ENCODE assay signal across 15 cellular contexts in the genomic region with DNA sequence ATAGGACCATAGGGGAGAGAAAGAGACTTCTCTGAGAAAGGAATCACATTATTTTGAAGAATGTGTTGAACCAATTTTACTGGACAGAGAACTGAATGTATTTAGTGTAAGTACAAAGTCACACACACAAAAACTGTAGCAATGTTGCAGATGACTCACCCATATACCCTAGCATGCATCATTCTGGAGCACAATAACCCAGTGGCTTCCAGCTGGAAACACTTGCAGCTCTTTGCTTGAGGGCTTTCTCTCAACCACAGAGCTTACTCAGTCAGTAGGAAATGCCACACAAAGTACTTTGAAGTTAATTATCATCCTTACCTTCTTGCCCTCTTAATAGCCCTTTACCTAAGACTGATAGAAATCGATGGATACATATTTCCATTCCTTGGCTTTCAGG.
DNase-seq lines count a peak whose midpoint lies in the region; FAIRE-seq and TF ChIP-seq lines count a peak whose summit lies in the region.
"Had no signal": no experiment of that assay in that cellular context is flagged by ENCODE, and none has a peak within 500 bp of the region (broad histone marks: within the 10 kb centered on the region; RNA-seq: fewer than 3 reads in every experiment).

No MANE protein-coding gene starts in this region.

- no peaks in the 10 kb centered on the region for H3K27me3 ChIP-seq in bronchial epithelial cell (ENCODE audit: control insufficient read depth, insufficient read depth, low read length)
- no peaks in the 10 kb centered on the region for H3K27me3 ChIP-seq in mesendoderm (ENCODE audit: insufficient read depth, low read length, poor library complexity)
- H3K27me3 ChIP-seq: colonic mucosa had no signal

- H3K18ac ChIP-seq in mesendoderm (ENCODE audit: low read length), result no peak overlapping the region

- H3K4me3 ChIP-seq in bronchial epithelial cell (ENCODE audit: low read depth, low read length) (no peak overlapping the region), mesendoderm (ENCODE audit: low read length) (no peak overlapping the region)
- H3K4me3 ChIP-seq: colonic mucosa had no signal

- no peak overlapping the region for H2BK120ac ChIP-seq in mesendoderm (ENCODE audit: low read depth, low read length)

- H3K4ac ChIP-seq in mesendoderm (ENCODE audit: low read depth, low read length), result no peak overlapping the region

- no peaks in the 10 kb centered on the region for H3K36me3 ChIP-seq in bronchial epithelial cell (ENCODE audit: control insufficient read depth, insufficient read depth, low read length)
- no peaks in the 10 kb centered on the region for H3K36me3 ChIP-seq in mesendoderm (ENCODE audit: control insufficient read depth, insufficient read depth, low read length)
- H3K36me3 ChIP-seq: colonic mucosa had no signal

- no peak overlapping the region for H3K9ac ChIP-seq in mesendoderm (ENCODE audit: low read length)

- no peak overlapping the region for H2BK5ac ChIP-seq in mesendoderm (ENCODE audit: low read length)

- no CpG with 5 or more reads among the region's 1 CpG for WGBS in mesendoderm (ENCODE audit: extremely low coverage, insufficient coverage, low lambda C conversion rate)

- DNase-seq in DMS79 treated with DMSO at 0.1 percent for 48 hours (lab: John Stamatoyannopoulos, UW) (peak; percentile 96), NCI-H2107 (lab: John Stamatoyannopoulos, UW) (peak; percentile 72), bronchial epithelial cell (ENCODE audit: low read depth) (peak; percentile 87), mesendoderm (peak; percentile 54), SKM-1 (lab: John Stamatoyannopoulos, UW; ENCODE audit: unreplicated experiment) (no peak), CD1c-positive myeloid dendritic cell (ENCODE audit: extremely low spot score) (no peak), COLO668 (lab: John Stamatoyannopoulos, UW; ENCODE audit: unreplicated experiment) (no peak), KG1 (lab: John Stamatoyannopoulos, UW) (no peak)
- DNase-seq: activated CD8-positive, alpha-beta memory T cell treated with anti-CD3 and anti-CD28 coated beads, Interleukin-2, amount 10 ng/mL, durations not matched to agents 7 days and 5 days; colonic mucosa; naive B cell; retina; RPMI8226 had no signal

- H4K8ac ChIP-seq in mesendoderm (ENCODE audit: low read depth, low read length), result no peak overlapping the region

- no peaks in the 10 kb centered on the region for H3K79me2 ChIP-seq in mesendoderm (ENCODE audit: control insufficient read depth, insufficient read depth, low read length)

- TF ChIP-seq CTCF in bronchial epithelial cell (IDR thresholded peaks at IDR 0.05; ENCODE audit: insufficient read depth, low read length, severe bottlenecking), result no peak

- H2AK5ac ChIP-seq in mesendoderm (ENCODE audit: low read length), result no peak overlapping the region

- no peaks in the 10 kb centered on the region for H3K79me1 ChIP-seq in mesendoderm (ENCODE audit: low read length)

- no peak overlapping the region for H2BK15ac ChIP-seq in mesendoderm (replicated peaks; ENCODE audit: low read depth)

- H4K5ac ChIP-seq in mesendoderm (ENCODE audit: low read length), result no peak overlapping the region

- H3K4me1 ChIP-seq in mesendoderm (ENCODE audit: control insufficient read depth, low read depth, low read length), result no peaks in the 10 kb centered on the region
- H3K4me1 ChIP-seq: colonic mucosa had no signal

- FAIRE-seq in bronchial epithelial cell (lab: Jason Lieb, UNC), result peak; percentile 62
- FAIRE-seq: islet of Langerhans had no signal

- H3K4me2 ChIP-seq in mesendoderm (ENCODE audit: low read length), result no peak overlapping the region

- no peak overlapping the region for H3K56ac ChIP-seq in mesendoderm (ENCODE audit: low read length)

- no peak overlapping the region for H3K27ac ChIP-seq in mesendoderm (ENCODE audit: low read depth, low read length)
- H3K27ac ChIP-seq: C4-2B, colonic mucosa had no signal

- no peak overlapping the region for H3K23ac ChIP-seq in mesendoderm (ENCODE audit: low read length)

Comparison
In these comparisons a context has a peak if more than half of its experiments do, and no peak if none do; other contexts are left out.
1. DNase-seq: peak in DMS79 treated with DMSO at 0.1 percent for 48 hours (single experiment), NCI-H2107 (single experiment), bronchial epithelial cell (single experiment) and mesendoderm (single experiment); none in SKM-1 (single experiment), CD1c-positive myeloid dendritic cell (single experiment), COLO668 (single experiment) and KG1 (single experiment).